18 cellular contexts compared by ENCODE assay signal in the genomic region with DNA sequence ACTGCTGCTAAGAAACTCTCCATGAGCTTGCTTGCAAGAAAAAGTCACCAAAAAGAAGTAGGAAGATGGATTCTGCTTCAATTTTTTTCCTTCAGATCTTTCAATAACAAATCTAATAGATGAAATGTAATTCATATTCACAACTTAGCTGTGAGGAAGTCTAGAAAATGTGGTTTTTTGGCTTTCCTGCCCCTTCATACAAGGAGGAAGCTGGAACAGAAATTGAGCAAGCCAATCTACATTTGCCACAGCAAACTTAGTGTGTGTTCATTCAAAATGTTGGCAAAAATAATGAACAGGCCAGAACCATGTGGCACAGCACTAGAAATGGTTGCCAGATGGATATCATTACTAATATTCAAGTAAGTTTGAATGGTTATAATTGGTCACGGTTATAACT.
"Had no signal": no experiment of that assay in that cellular context is flagged by ENCODE, and none has a peak within 500 bp of the region (broad histone marks: within the 10 kb centered on the region; RNA-seq: fewer than 3 reads in every experiment).

No MANE protein-coding gene starts in this region.

- H3K4me1 ChIP-seq: prostate gland, testis, vagina had no signal

- H3K4me3 ChIP-seq: heart left ventricle, ovary, prostate gland, testis, vagina had no signal

- H3K36me3 Mint-ChIP-seq: activated naive CD4-positive, alpha-beta T cell treated with anti-CD3 and anti-CD28 coated beads, Interleukin-2, amount 50 U/mL, for 72 hours; natural killer cell treated with Interleukin-12 subunit alpha and Interleukin-12 subunit beta and Interleukin-15 and Interleukin-18, amount 100 ng/mL, for 72 hours; type B pancreatic cell; WTC11 had no signal

- H3K27ac Mint-ChIP-seq: activated naive CD4-positive, alpha-beta T cell treated with anti-CD3 and anti-CD28 coated beads, Interleukin-2, amount 50 U/mL, for 72 hours; activated T-helper 17 cell treated with anti-CD3 and anti-CD28 coated beads, Interleukin-2, amount 50 U/mL, for 72 hours; natural killer cell treated with Interleukin-12 subunit alpha and Interleukin-12 subunit beta and Interleukin-15 and Interleukin-18, amount 100 ng/mL, for 72 hours; type B pancreatic cell; WTC11 had no signal

- H3K36me3 ChIP-seq: ovary, prostate gland, vagina had no signal

- H3K4me3 Mint-ChIP-seq: activated T-helper 17 cell treated with anti-CD3 and anti-CD28 coated beads, Interleukin-2, amount 50 U/mL, for 72 hours; natural killer cell treated with Interleukin-12 subunit alpha and Interleukin-12 subunit beta and Interleukin-15 and Interleukin-18, amount 100 ng/mL, for 72 hours; type B pancreatic cell; WTC11 had no signal

- H3K4me1 Mint-ChIP-seq: activated T-helper 17 cell treated with anti-CD3 and anti-CD28 coated beads, Interleukin-2, amount 50 U/mL, for 72 hours; WTC11 had no signal

- H3K9me3 Mint-ChIP-seq: natural killer cell treated with Interleukin-12 subunit alpha and Interleukin-12 subunit beta and Interleukin-15 and Interleukin-18, amount 100 ng/mL, for 72 hours; type B pancreatic cell had no signal

- H3K9me3 ChIP-seq: ovary, prostate gland, testis, vagina had no signal

- H3K27me3 ChIP-seq: heart left ventricle, ovary, testis, vagina had no signal

- ATAC-seq: activated naive CD4-positive, alpha-beta T cell treated with anti-CD3 and anti-CD28 coated beads, Interleukin-2, amount 50 U/mL, for 72 hours; activated T-helper 17 cell treated with anti-CD3 and anti-CD28 coated beads, Interleukin-2, amount 50 U/mL, for 72 hours; heart left ventricle; left ventricle myocardium superior; natural killer cell treated with Interleukin-12 subunit alpha and Interleukin-12 subunit beta and Interleukin-15 and Interleukin-18, amount 100 ng/mL, for 72 hours had no signal

- DNase-seq: activated T-cell treated with anti-CD3 and anti-CD28 coated beads, Interleukin-2, amount 50 U/mL, for 1 hour; central memory CD4-positive, alpha-beta T cell; effector memory CD4-positive, alpha-beta T cell; heart left ventricle; left ventricle myocardium superior; midbrain; ovary; stimulated activated CD4-positive, alpha-beta T cell treated with anti-CD3 and anti-CD28 coated beads, Interleukin-2, amount 100 ng/mL, for 48 hours; stimulated activated CD8-positive, alpha-beta memory T cell treated with anti-CD3 and anti-CD28 coated beads, Interleukin-4, amount 100 ng/mL, for 48 hours; stimulated activated naive CD4-positive, alpha-beta T cell; testis had no signal

- H3K27me3 Mint-ChIP-seq: activated T-helper 17 cell treated with anti-CD3 and anti-CD28 coated beads, Interleukin-2, amount 50 U/mL, for 72 hours; type B pancreatic cell had no signal

- H3K27ac ChIP-seq: heart left ventricle, ovary, prostate gland, testis, vagina had no signal
